Comparison of ENCODE assay signal across 19 cellular contexts in the genomic region with DNA sequence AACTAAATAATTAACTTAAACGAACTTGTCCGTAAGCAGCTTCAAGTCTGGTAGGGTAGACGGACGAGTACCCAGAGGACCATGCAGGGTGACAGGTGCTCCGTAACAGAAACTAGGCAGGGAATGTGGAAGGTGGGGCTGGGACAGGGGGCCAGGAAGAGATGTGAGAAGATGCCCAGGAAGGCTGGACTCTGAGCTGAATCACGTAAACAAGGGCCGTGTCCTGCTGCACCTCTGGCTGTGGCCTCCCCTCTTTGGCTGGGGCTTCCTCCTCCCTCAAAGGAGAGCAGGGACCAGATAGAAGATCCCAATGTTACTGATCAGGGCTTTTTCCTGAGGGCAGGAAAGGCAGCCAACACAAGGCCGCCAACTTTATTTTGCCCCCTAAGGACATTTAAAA.
"Had no signal": no experiment of that assay in that cellular context is flagged by ENCODE, and none has a peak within 500 bp of the region (broad histone marks: within the 10 kb centered on the region; RNA-seq: fewer than 3 reads in every experiment).

No MANE protein-coding gene starts in this region.

- H3K9me3 ChIP-seq: body of pancreas, mucosa of descending colon, prostate gland, thyroid gland, vagina had no signal

- H3K27me3 ChIP-seq: body of pancreas, thyroid gland, vagina had no signal

- H3K4me3 ChIP-seq: body of pancreas, coronary artery, mucosa of descending colon, prostate gland, thyroid gland, vagina had no signal

- H3K36me3 ChIP-seq: prostate gland, thyroid gland, vagina had no signal

- ATAC-seq: body of pancreas; left lobe of liver; mucosa of descending colon; sciatic nerve; SK-N-SH treated with all-trans-retinoic acid at 6 μM for 48 hours; stimulated activated effector memory CD8-positive, alpha-beta T cell treated with anti-CD3 and anti-CD28 coated beads, Interleukin-12 subunit alpha, Interleukin-12 subunit beta, amount 100 ng/mL, for 72 hours had no signal

- DNase-seq: activated CD4-positive, alpha-beta T cell treated with anti-CD3 and anti-CD28 coated beads, Interleukin-2, amount 10 ng/mL, durations not matched to agents 7 days and 5 days; activated CD4-positive, CD25-positive, alpha-beta regulatory T cell; activated CD8-positive, alpha-beta memory T cell treated with anti-CD3 and anti-CD28 coated beads, Interleukin-2, amount 50 U/mL, for 48 hours; activated naive CD8-positive, alpha-beta T cell treated with anti-CD3 and anti-CD28 coated beads for 36 hours; amygdala; body of pancreas; mammary epithelial cell; mucosa of descending colon; thyroid gland had no signal

- H3K9me3 Mint-ChIP-seq: activated T-helper 1 cell treated with anti-CD3 and anti-CD28 coated beads, Interleukin-12 subunit alpha, Interleukin-12 subunit beta, Interleukin-2, Interleukin-4 antibody, amounts not matched to agents 30 ng/mL and 10 ng/mL and 1 ng/mL, durations not matched to agents 14 hours and 24 hours and 36 hours; central memory CD8-positive, alpha-beta T cell; stimulated activated effector memory CD8-positive, alpha-beta T cell treated with anti-CD3 and anti-CD28 coated beads, Interleukin-12 subunit alpha, Interleukin-12 subunit beta, amount 100 ng/mL, for 72 hours had no signal

- H3K27ac Mint-ChIP-seq: activated CD4-positive, alpha-beta T cell treated with anti-CD3 and anti-CD28 coated beads, Interleukin-2, amount 10 ng/mL, durations not matched to agents 7 days and 5 days; activated naive CD8-positive, alpha-beta T cell treated with anti-CD3 and anti-CD28 coated beads for 36 hours; activated T-helper 1 cell treated with anti-CD3 and anti-CD28 coated beads, Interleukin-12 subunit alpha, Interleukin-12 subunit beta, Interleukin-2, Interleukin-4 antibody, amounts not matched to agents 30 ng/mL and 10 ng/mL and 1 ng/mL, durations not matched to agents 14 hours and 24 hours and 36 hours; stimulated activated effector memory CD8-positive, alpha-beta T cell treated with anti-CD3 and anti-CD28 coated beads, Interleukin-12 subunit alpha, Interleukin-12 subunit beta, amount 100 ng/mL, for 72 hours had no signal

- H3K27me3 Mint-ChIP-seq: activated CD4-positive, alpha-beta T cell treated with anti-CD3 and anti-CD28 coated beads, Interleukin-2, amount 10 ng/mL, durations not matched to agents 7 days and 5 days; activated naive CD8-positive, alpha-beta T cell treated with anti-CD3 and anti-CD28 coated beads for 36 hours; central memory CD8-positive, alpha-beta T cell had no signal

- H3K27ac ChIP-seq: body of pancreas, coronary artery, thyroid gland, vagina had no signal

- H3K4me3 Mint-ChIP-seq: activated CD4-positive, alpha-beta T cell treated with anti-CD3 and anti-CD28 coated beads, Interleukin-2, amount 10 ng/mL, durations not matched to agents 7 days and 5 days; activated naive CD8-positive, alpha-beta T cell treated with anti-CD3 and anti-CD28 coated beads for 36 hours; activated T-helper 1 cell treated with anti-CD3 and anti-CD28 coated beads, Interleukin-12 subunit alpha, Interleukin-12 subunit beta, Interleukin-2, Interleukin-4 antibody, amounts not matched to agents 30 ng/mL and 10 ng/mL and 1 ng/mL, durations not matched to agents 14 hours and 24 hours and 36 hours; central memory CD8-positive, alpha-beta T cell; nephron; stimulated activated effector memory CD8-positive, alpha-beta T cell treated with anti-CD3 and anti-CD28 coated beads, Interleukin-12 subunit alpha, Interleukin-12 subunit beta, amount 100 ng/mL, for 72 hours had no signal
